8 cellular contexts compared by ENCODE assay signal in the genomic region with DNA sequence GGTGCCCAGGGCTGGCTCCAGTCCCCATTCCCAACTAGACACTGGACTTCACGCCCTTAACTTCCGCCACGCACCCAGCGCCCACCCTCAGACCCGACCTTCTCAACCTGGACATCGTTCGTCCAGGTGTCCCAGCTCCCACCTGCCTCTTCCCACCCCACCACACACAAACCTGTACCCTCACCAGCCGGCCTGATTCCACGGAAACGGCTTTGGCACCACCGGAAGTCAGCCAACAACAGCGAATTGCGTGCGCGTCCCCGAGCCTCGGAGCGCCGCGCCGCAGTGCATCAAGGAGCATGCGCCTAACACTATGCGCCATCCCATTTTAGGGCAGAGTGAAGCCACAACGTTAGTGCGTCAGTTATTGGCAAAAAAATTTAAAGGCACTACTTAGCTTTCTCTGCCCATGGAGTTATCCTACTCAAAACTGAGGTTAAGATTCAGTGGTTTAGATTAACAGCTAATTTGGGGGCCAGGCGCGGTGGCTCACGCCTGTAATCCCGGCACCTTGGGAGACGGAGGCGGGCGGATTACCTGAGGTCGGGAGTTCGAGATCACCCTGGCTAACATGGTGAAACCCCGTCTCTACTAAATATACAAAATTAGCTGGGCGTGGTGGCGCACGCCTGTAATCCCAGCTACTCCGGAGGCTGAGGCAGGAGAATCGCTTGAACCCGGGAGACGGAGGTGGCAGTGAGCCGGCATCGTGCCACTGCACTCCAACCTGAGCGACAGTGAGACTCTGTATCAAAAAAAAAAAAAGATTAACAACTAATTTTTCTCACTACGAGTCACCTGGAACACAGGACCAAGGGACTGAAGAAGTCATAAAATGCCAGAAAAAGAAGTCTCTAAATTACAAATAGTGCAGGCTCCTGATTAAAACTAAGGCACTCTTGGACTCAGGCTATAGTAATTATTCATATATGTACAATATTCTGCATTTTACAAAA. TPM values are rescaled to one million over a fixed set of nuclear protein-coding genes. Genes with fewer than 3 reads are reported as not detected.
A peak's percentile ranks its signal among the peaks of the same experiment; 100 is the strongest.
DNase-seq lines count a peak whose midpoint lies in the region; ATAC-seq and TF ChIP-seq lines count a peak whose summit lies in the region.

A gene with protein sequence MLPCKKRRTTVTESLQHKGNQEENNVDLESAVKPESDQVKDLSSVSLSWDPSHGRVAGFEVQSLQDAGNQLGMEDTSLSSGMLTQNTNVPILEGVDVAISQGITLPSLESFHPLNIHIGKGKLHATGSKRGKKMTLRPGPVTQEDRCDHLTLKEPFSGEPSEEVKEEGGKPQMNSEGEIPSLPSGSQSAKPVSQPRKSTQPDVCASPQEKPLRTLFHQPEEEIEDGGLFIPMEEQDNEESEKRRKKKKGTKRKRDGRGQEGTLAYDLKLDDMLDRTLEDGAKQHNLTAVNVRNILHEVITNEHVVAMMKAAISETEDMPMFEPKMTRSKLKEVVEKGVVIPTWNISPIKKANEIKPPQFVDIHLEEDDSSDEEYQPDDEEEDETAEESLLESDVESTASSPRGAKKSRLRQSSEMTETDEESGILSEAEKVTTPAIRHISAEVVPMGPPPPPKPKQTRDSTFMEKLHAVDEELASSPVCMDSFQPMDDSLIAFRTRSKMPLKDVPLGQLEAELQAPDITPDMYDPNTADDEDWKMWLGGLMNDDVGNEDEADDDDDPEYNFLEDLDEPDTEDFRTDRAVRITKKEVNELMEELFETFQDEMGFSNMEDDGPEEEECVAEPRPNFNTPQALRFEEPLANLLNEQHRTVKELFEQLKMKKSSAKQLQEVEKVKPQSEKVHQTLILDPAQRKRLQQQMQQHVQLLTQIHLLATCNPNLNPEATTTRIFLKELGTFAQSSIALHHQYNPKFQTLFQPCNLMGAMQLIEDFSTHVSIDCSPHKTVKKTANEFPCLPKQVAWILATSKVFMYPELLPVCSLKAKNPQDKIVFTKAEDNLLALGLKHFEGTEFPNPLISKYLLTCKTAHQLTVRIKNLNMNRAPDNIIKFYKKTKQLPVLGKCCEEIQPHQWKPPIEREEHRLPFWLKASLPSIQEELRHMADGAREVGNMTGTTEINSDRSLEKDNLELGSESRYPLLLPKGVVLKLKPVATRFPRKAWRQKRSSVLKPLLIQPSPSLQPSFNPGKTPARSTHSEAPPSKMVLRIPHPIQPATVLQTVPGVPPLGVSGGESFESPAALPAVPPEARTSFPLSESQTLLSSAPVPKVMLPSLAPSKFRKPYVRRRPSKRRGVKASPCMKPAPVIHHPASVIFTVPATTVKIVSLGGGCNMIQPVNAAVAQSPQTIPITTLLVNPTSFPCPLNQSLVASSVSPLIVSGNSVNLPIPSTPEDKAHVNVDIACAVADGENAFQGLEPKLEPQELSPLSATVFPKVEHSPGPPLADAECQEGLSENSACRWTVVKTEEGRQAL (N-terminal part only) (minus strand): TSS at position 240 of the 956 bp plus-strand sequence. CDS start 3,434 bp downstream, outside the sequence.

- H3K36me3 ChIP-seq in left ventricle myocardium inferior (peaks cover 25% of the 10 kb centered on the region), upper lobe of right lung (peaks cover 33% of the 10 kb centered on the region)

- TF ChIP-seq CTCF in GM12875 (IDR thresholded peaks at IDR 0.05; ENCODE audit: borderline replicate concordance, insufficient read depth, low read depth, low read length) (no peak), left ventricle myocardium inferior (IDR thresholded peaks at IDR 0.05; ENCODE audit: borderline replicate concordance) (no peak), progenitor cell of endocrine pancreas (IDR thresholded peaks at IDR 0.05; ENCODE audit: unreplicated experiment) (no peak), upper lobe of right lung (IDR thresholded peaks at IDR 0.05) (no peak)

- H3K4me3 ChIP-seq in GM12875 (ENCODE audit: low read depth, low read length) (peak within 1 kb of the TSS; percentile 97), left ventricle myocardium inferior (peak within 1 kb of the TSS; percentile 94), upper lobe of right lung (peak within 1 kb of the TSS; percentile 84)

- ATAC-seq in HG02884 (IDR thresholded peaks at IDR 0.05; ENCODE audit: unreplicated experiment) (peak; percentile 56), upper lobe of right lung (peak; percentile 93)

- intact Hi-C loops in T-helper 2 cell treated with Interferon-gamma antibody and Interleukin-4, amounts not matched to agents 100 ng/mL and 5 ng/mL, for 36 hours (cut with micrococcal nuclease), result loop anchor here (1.0 to 5.0 kb wide), 2 partner anchors 197 to 770 kb away; a partner anchor contains a TSS
- intact Hi-C loops in left ventricle myocardium inferior (cut with micrococcal nuclease), result no loop called here
- intact Hi-C loops in upper lobe of right lung (cut with DNase I), result no loop called here

- H3K27me3 ChIP-seq in left ventricle myocardium inferior (ENCODE audit: low read depth) (no peaks in the 10 kb centered on the region), upper lobe of right lung (no peaks in the 10 kb centered on the region)

- peak within 1 kb of the TSS; percentile 99 for H3K4me3 Mint-ChIP-seq in progenitor cell of endocrine pancreas (ENCODE audit: low read depth)

- peak within 1 kb of the TSS; percentile 97 for H3K27ac Mint-ChIP-seq in progenitor cell of endocrine pancreas

- H3K27me3 Mint-ChIP-seq in progenitor cell of endocrine pancreas, result peaks cover 17% of the 10 kb centered on the region

- H3K9me3 Mint-ChIP-seq in progenitor cell of endocrine pancreas (ENCODE audit: low read depth), result no peaks in the 10 kb centered on the region

- H3K4me1 Mint-ChIP-seq in progenitor cell of endocrine pancreas (ENCODE audit: low read depth), result peaks cover 9% of the 10 kb centered on the region

- peak; percentile 86 to 94 for DNase-seq in NCI-H1930 (lab: John Stamatoyannopoulos, UW)
- DNase-seq in left ventricle myocardium inferior, result peak; percentile 89
- DNase-seq in progenitor cell of endocrine pancreas (ENCODE audit: low spot score, unreplicated experiment), result peak; percentile 69
- DNase-seq in upper lobe of right lung, result peak; percentile 93

- peaks cover 14% of the 10 kb centered on the region for H3K36me3 Mint-ChIP-seq in progenitor cell of endocrine pancreas (ENCODE audit: insufficient read depth)

- H3K4me1 ChIP-seq in left ventricle myocardium inferior (peaks cover 54% of the 10 kb centered on the region), upper lobe of right lung (peaks cover 19% of the 10 kb centered on the region)

- no peaks in the 10 kb centered on the region for H3K9me3 ChIP-seq in left ventricle myocardium inferior (replicated peaks)
- H3K9me3 ChIP-seq in upper lobe of right lung, result no peaks in the 10 kb centered on the region

- H3K27ac ChIP-seq in angular gyrus (ENCODE audit: low read depth, low read length), result peak within 1 kb of the TSS; percentile 94
- H3K27ac ChIP-seq in left ventricle myocardium inferior (replicated peaks), result peak within 1 kb of the TSS; percentile 91
- peak within 1 kb of the TSS; percentile 83 for H3K27ac ChIP-seq in upper lobe of right lung

RNA-seq across cellular contexts. Expression of the gene that starts here (rescaled TPM):
- 79.9 and 82.6 TPM in 2 replicates for total RNA-seq in T-helper 2 cell treated with Interferon-gamma antibody and Interleukin-4, amounts not matched to agents 100 ng/mL and 5 ng/mL, for 36 hours
- total RNA-seq in left ventricle myocardium inferior (24.1 TPM), progenitor cell of endocrine pancreas (69.4 and 73.2 TPM in 2 replicates), upper lobe of right lung (49.5 TPM)

Comparison
In these comparisons a context has a peak if more than half of its experiments do, and no peak if none do; other contexts are left out.
1. Peak in every context shown above with its lines: DNase-seq, ATAC-seq, H3K4me3 ChIP-seq and H3K27ac ChIP-seq.